25 cellular contexts compared by ENCODE assay signal in genomic region chr4:121209171-121209570, GRCh38. TPM values are rescaled to one million over a fixed set of nuclear protein-coding genes. Genes with fewer than 3 reads are reported as not detected.
"Had no signal": no experiment of that assay in that cellular context is flagged by ENCODE, and none has a peak within 500 bp of the region (broad histone marks: within the 10 kb centered on the region; RNA-seq: fewer than 3 reads in every experiment).

No MANE protein-coding gene starts in this region.

- H3K27ac ChIP-seq: brain microvascular endothelial cell, SJCRH30, SK-N-MC had no signal

- H3K27me3 ChIP-seq: brain microvascular endothelial cell, SJCRH30 had no signal

- H3K4me1 ChIP-seq: SJCRH30 had no signal

- ATAC-seq: activated CD8-positive, alpha-beta T cell treated with anti-CD3 and anti-CD28 coated beads for 36 hours; activated T-cell treated with anti-CD3 and anti-CD28 coated beads, Interleukin-2, amount 50 U/mL, for 72 hours; activated T-helper 17 cell treated with anti-CD3 and anti-CD28 coated beads, Interleukin-2, amount 50 U/mL, for 72 hours; K562; Panc1 had no signal

- H3K9me3 ChIP-seq: SJCRH30 had no signal

- H3K4me3 ChIP-seq: K562, SJCRH30, SK-N-MC had no signal

- H3K36me3 ChIP-seq: brain microvascular endothelial cell, SJCRH30 had no signal

- DNase-seq: activated CD4-positive, alpha-beta T cell treated with anti-CD3 and anti-CD28 coated beads, Interleukin-2, amount 10 ng/mL, durations not matched to agents 24 days and 14 days; activated CD4-positive, alpha-beta T cell treated with anti-CD3 and anti-CD28 coated beads, Interleukin-2, amount 50 U/mL, for 4 hours; activated CD8-positive, alpha-beta T cell treated with anti-CD3 and anti-CD28 coated beads for 36 hours; activated effector memory CD4-positive, alpha-beta T cell treated with anti-CD3 and anti-CD28 coated beads, Interleukin-2, amount 50 U/mL, for 16 hours; activated naive CD4-positive, alpha-beta T cell; activated naive CD4-positive, alpha-beta T cell treated with anti-CD3 and anti-CD28 coated beads, Interleukin-2, amount 50 U/mL, for 16 hours; activated naive CD8-positive, alpha-beta T cell treated with anti-CD3 and anti-CD28 coated beads for 36 hours; activated T-cell treated with anti-CD3 and anti-CD28 coated beads, Interleukin-2, amount 50 U/mL, for 1 hour; activated T-cell treated with anti-CD3 and anti-CD28 coated beads, Interleukin-2, amount 50 U/mL, for 72 hours; brain microvascular endothelial cell; NCI-H1048; NCI-H1105 treated with DMSO at 0.1 percent for 48 hours; NCI-H1436; NCI-H1694; NCI-H1930; NCI-H2081 treated with DMSO at 0.1 percent for 48 hours; NCI-H345; NCI-H524 treated with DMSO at 0.1 percent for 48 hours; SHP77; SJCRH30; T1000 had no signal

RNA-seq across cellular contexts. Expression of gene TNIP3, which starts 45.0 kb away (rescaled TPM):
- polyA plus RNA-seq: K562 had no signal
